In the genomic region with DNA sequence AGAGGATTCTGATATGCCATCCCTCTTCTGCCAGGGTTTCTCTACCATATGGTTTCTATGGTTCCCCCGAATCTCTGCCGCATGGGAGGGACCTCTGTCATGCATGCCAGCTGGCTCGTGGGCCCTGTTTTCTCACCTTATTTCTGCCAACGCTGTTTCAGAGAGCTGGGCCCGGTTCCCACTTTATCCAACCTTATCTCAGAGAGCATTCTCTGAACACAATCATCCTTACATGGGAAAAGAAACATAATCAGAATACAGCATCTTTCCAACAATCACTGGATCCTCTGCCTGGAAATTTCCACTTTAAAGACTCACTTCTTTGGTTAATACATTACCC, we compare ENCODE assay signal across 21 cellular contexts.
DNase-seq lines count a peak whose midpoint lies in the region; ATAC-seq, FAIRE-seq and TF ChIP-seq lines count a peak whose summit lies in the region.
"Had no signal": no experiment of that assay in that cellular context is flagged by ENCODE, and none has a peak within 500 bp of the region (broad histone marks: within the 10 kb centered on the region; RNA-seq: fewer than 3 reads in every experiment).

No MANE protein-coding gene starts in this region.

- no peaks in the 10 kb centered on the region for H3K27me3 ChIP-seq in BE2C
- no peaks in the 10 kb centered on the region for H3K27me3 ChIP-seq in endothelial cell of umbilical vein (ENCODE audit: control insufficient read depth in 2 of 2, insufficient read depth in 2 of 2, low read length in 2 of 2)
- H3K27me3 ChIP-seq: colonic mucosa, uterus had no signal

- dilution Hi-C loops in endothelial cell of umbilical vein (cut with MboI; ENCODE audit: extremely low pct_ligation_motif_present, low sequenced_read_pairs), result no loop called here

- peaks cover 28% of the 10 kb centered on the region for H3K4me1 ChIP-seq in BE2C
- H3K4me1 ChIP-seq in endothelial cell of umbilical vein (ENCODE audit: control insufficient read depth, extremely low read depth, insufficient read depth, low read length), result peaks cover 24% of the 10 kb centered on the region
- H3K4me1 ChIP-seq: colonic mucosa, uterus had no signal

- no peaks in the 10 kb centered on the region for H3K9me1 ChIP-seq in endothelial cell of umbilical vein (replicated peaks; ENCODE audit: control insufficient read depth, extremely low read depth, insufficient read depth, low read length)

- H3K9me3 ChIP-seq in BE2C, result no peaks in the 10 kb centered on the region
- H3K9me3 ChIP-seq in endothelial cell of umbilical vein (replicated peaks; ENCODE audit: control insufficient read depth, insufficient read depth, low read length), result no peaks in the 10 kb centered on the region
- H3K9me3 ChIP-seq: colonic mucosa, uterus had no signal

- no peaks in the 10 kb centered on the region for H4K20me1 ChIP-seq in endothelial cell of umbilical vein (replicated peaks; ENCODE audit: control insufficient read depth, extremely low read depth, insufficient read depth, low read length)

- intact Hi-C loops in endothelial cell of umbilical vein (cut with micrococcal nuclease), result no loop called here

- H3K36me3 ChIP-seq in BE2C (no peaks in the 10 kb centered on the region), endothelial cell of umbilical vein (ENCODE audit: control insufficient read depth in 2 of 2, extremely low read depth in 1 of 2, insufficient read depth in 2 of 2, low read length in 2 of 2) (no peaks in the 10 kb centered on the region)
- H3K36me3 ChIP-seq: colonic mucosa, uterus had no signal

- peak overlapping the region; percentile 41 for H3K4me2 ChIP-seq in endothelial cell of umbilical vein (ENCODE audit: insufficient read depth, low read length)
- H3K4me2 ChIP-seq: GM23338 had no signal

- no TSS peak for BruUV-seq in endothelial cell of umbilical vein (replicated peaks; lab: Mats Ljungman, UMichigan)

- H3K27me3 Mint-ChIP-seq in progenitor cell of endocrine pancreas, result no peaks in the 10 kb centered on the region
- H3K27me3 Mint-ChIP-seq: activated T-cell treated with anti-CD3 and anti-CD28 coated beads, Interleukin-2, amount 50 U/mL, for 24 hours had no signal

- no peak for TF ChIP-seq CTCF in BE2C (IDR thresholded peaks at IDR 0.05; ENCODE audit: low read depth, low read length)
- TF ChIP-seq CTCF in endothelial cell of umbilical vein (IDR thresholded peaks at IDR 0.05; ENCODE audit: extremely low read depth in 1 of 2, insufficient read depth in 1 of 2, low read depth in 1 of 2, low read length in 2 of 2), result no peak
- no peak for TF ChIP-seq CTCF in progenitor cell of endocrine pancreas (IDR thresholded peaks at IDR 0.05; ENCODE audit: unreplicated experiment)

- ATAC-seq in HG02870 (IDR thresholded peaks at IDR 0.05; ENCODE audit: unreplicated experiment), result no peak
- no peak for ATAC-seq in HG03439 (IDR thresholded peaks at IDR 0.05; ENCODE audit: unreplicated experiment)
- ATAC-seq: GM23338 had no signal

- DNase-seq in BE2C, result peak; percentile 67
- peak; percentile 69 for DNase-seq in NCI-H2171 treated with DMSO at 0.1 percent for 48 hours (lab: John Stamatoyannopoulos, UW)
- no peak for DNase-seq in endothelial cell of umbilical vein (ENCODE audit: low read depth, low spot score)
- DNase-seq in middle frontal gyrus (ENCODE audit: extremely low spot score, low spot score), result peak; percentile 42
- no peak for DNase-seq in GM03348 (ENCODE audit: low spot score)
- DNase-seq in progenitor cell of endocrine pancreas (ENCODE audit: low spot score, unreplicated experiment), result no peak
- DNase-seq: ACHN; activated naive CD4-positive, alpha-beta T cell treated with Interleukin-2 at 50 U/mL for 16 hours; activated T-cell treated with anti-CD3 and anti-CD28 coated beads, Interleukin-2, amount 50 U/mL, for 24 hours; colonic mucosa; GF-D8; NCI-H187 treated with DMSO at 0.1 percent for 48 hours; NCI-H345; RPMI8226; stimulated activated CD8-positive, alpha-beta memory T cell treated with anti-CD3 and anti-CD28 coated beads, Interleukin-4, amount 100 ng/mL, for 48 hours had no signal

- POLR2A ChIA-PET in endothelial cell of umbilical vein (lab: Charles Lee), result no interaction called here

- H3K36me3 Mint-ChIP-seq in progenitor cell of endocrine pancreas (ENCODE audit: insufficient read depth), result no peaks in the 10 kb centered on the region
- H3K36me3 Mint-ChIP-seq: CD14-positive monocyte had no signal

- no peak overlapping the region for H3K27ac Mint-ChIP-seq in progenitor cell of endocrine pancreas
- H3K27ac Mint-ChIP-seq: activated T-cell treated with anti-CD3 and anti-CD28 coated beads, Interleukin-2, amount 50 U/mL, for 24 hours; CD14-positive monocyte; GM23338 had no signal

- H2AFZ ChIP-seq in endothelial cell of umbilical vein (ENCODE audit: low read depth, low read length), result peak overlapping the region; percentile 80
- H2AFZ ChIP-seq: GM23338 had no signal

- CTCF ChIA-PET in endothelial cell of umbilical vein (lab: Charles Lee), result no interaction called here

- no peak overlapping the region for H3K9ac ChIP-seq in endothelial cell of umbilical vein (replicated peaks; ENCODE audit: extremely low read depth, insufficient read depth, low read length)

- H3K4me3 ChIP-seq in BE2C (ENCODE audit: low read depth, low read length) (no peak overlapping the region), endothelial cell of umbilical vein (replicated peaks in 1 of 3; ENCODE audit: insufficient read depth in 1 of 3, low read depth in 1 of 3, low read length in 3 of 3) (no peak overlapping the region)
- H3K4me3 ChIP-seq: colonic mucosa, GM23338, uterus had no signal

- H3K4me1 Mint-ChIP-seq in progenitor cell of endocrine pancreas (ENCODE audit: low read depth), result no peaks in the 10 kb centered on the region
- H3K4me1 Mint-ChIP-seq: CD14-positive monocyte, neural crest cell had no signal

- FAIRE-seq in endothelial cell of umbilical vein (lab: Jason Lieb, UNC), result no peak

- peak overlapping the region; percentile 60 for H3K27ac ChIP-seq in endothelial cell of umbilical vein (ENCODE audit: insufficient read depth, low read depth, low read length)
- H3K27ac ChIP-seq: colonic mucosa, uterus had no signal

- H3K9me3 Mint-ChIP-seq in progenitor cell of endocrine pancreas (ENCODE audit: low read depth), result no peaks in the 10 kb centered on the region
- H3K9me3 Mint-ChIP-seq: activated T-cell treated with anti-CD3 and anti-CD28 coated beads, Interleukin-2, amount 50 U/mL, for 24 hours had no signal

- H3K4me3 Mint-ChIP-seq in progenitor cell of endocrine pancreas (ENCODE audit: low read depth), result no peak overlapping the region
- H3K4me3 Mint-ChIP-seq: activated T-cell treated with anti-CD3 and anti-CD28 coated beads, Interleukin-2, amount 50 U/mL, for 24 hours; CD14-positive monocyte; GM23338; neural crest cell had no signal

- TF ChIP-seq POLR2A in endothelial cell of umbilical vein (IDR thresholded peaks at IDR 0.05; ENCODE audit: low read depth, low read length), result no peak

- H3K79me2 ChIP-seq in endothelial cell of umbilical vein (ENCODE audit: control insufficient read depth, insufficient read depth, low read length), result no peaks in the 10 kb centered on the region

TF ChIP-seq in endothelial cell of umbilical vein, 7 proteins besides CTCF, POLR2A, EP300 and RAD21:
- TF ChIP-seq GATA2 (IDR thresholded peaks at IDR 0.05; ENCODE audit: insufficient read depth, insufficient read length, low read depth, low read length) (peak; percentile 33), JUN (IDR thresholded peaks at IDR 0.05; ENCODE audit: borderline replicate concordance, insufficient read depth, insufficient read length, low read depth) (no peak)

Comparison
In these comparisons a context has a peak if more than half of its experiments do, and no peak if none do; other contexts are left out.
1. DNase-seq: peak in BE2C (single experiment), NCI-H2171 treated with DMSO at 0.1 percent for 48 hours (single experiment) and middle frontal gyrus (single experiment); none in endothelial cell of umbilical vein (single experiment), GM03348 (single experiment) and progenitor cell of endocrine pancreas (single experiment).